Comparison of ENCODE assay signal across 14 cellular contexts in genomic region chr13:81048026-81048461, GRCh38.
A peak's percentile ranks its signal among the peaks of the same experiment; 100 is the strongest.
DNase-seq lines count a peak whose midpoint lies in the region; ATAC-seq and TF ChIP-seq lines count a peak whose summit lies in the region.
"Had no signal": no experiment of that assay in that cellular context is flagged by ENCODE, and none has a peak within 500 bp of the region (broad histone marks: within the 10 kb centered on the region; RNA-seq: fewer than 3 reads in every experiment).

No MANE protein-coding gene starts in this region.

- H3K4me3 ChIP-seq in upper lobe of right lung, result no peak overlapping the region
- H3K4me3 ChIP-seq: prostate gland had no signal

- H3K4me1 Mint-ChIP-seq in activated T-cell treated with anti-CD3 and anti-CD28 coated beads, Interleukin-2, amount 50 U/mL, for 72 hours (ENCODE audit: low read depth), result no peaks in the 10 kb centered on the region
- no peaks in the 10 kb centered on the region for H3K4me1 Mint-ChIP-seq in endothelial cell (ENCODE audit: unreplicated experiment)

- no peaks in the 10 kb centered on the region for H3K27me3 Mint-ChIP-seq in activated T-cell treated with anti-CD3 and anti-CD28 coated beads, Interleukin-2, amount 50 U/mL, for 72 hours (ENCODE audit: low read depth)
- H3K27me3 Mint-ChIP-seq in endothelial cell (ENCODE audit: unreplicated experiment), result no peaks in the 10 kb centered on the region

- H3K36me3 ChIP-seq in upper lobe of right lung, result no peaks in the 10 kb centered on the region
- H3K36me3 ChIP-seq: prostate gland had no signal

- H3K9me3 ChIP-seq in upper lobe of right lung, result no peaks in the 10 kb centered on the region
- H3K9me3 ChIP-seq: prostate gland had no signal

- no peak for TF ChIP-seq CTCF in upper lobe of right lung (IDR thresholded peaks at IDR 0.05)
- TF ChIP-seq CTCF in endothelial cell (IDR thresholded peaks at IDR 0.05; ENCODE audit: unreplicated experiment), result no peak

- no peak overlapping the region for H3K4me3 Mint-ChIP-seq in activated T-cell treated with anti-CD3 and anti-CD28 coated beads, Interleukin-2, amount 50 U/mL, for 72 hours
- no peak overlapping the region for H3K4me3 Mint-ChIP-seq in endothelial cell (ENCODE audit: unreplicated experiment)
- H3K4me3 Mint-ChIP-seq: activated naive CD4-positive, alpha-beta T cell treated with anti-CD3 and anti-CD28 coated beads for 36 hours had no signal

- no peak overlapping the region for H3K27ac Mint-ChIP-seq in activated T-cell treated with anti-CD3 and anti-CD28 coated beads, Interleukin-2, amount 50 U/mL, for 72 hours
- H3K27ac Mint-ChIP-seq in endothelial cell (ENCODE audit: unreplicated experiment), result no peak overlapping the region
- H3K27ac Mint-ChIP-seq: activated naive CD4-positive, alpha-beta T cell treated with anti-CD3 and anti-CD28 coated beads for 36 hours had no signal

- H3K4me1 ChIP-seq in upper lobe of right lung, result no peaks in the 10 kb centered on the region
- H3K4me1 ChIP-seq: prostate gland had no signal

- H3K9me3 Mint-ChIP-seq in activated T-cell treated with anti-CD3 and anti-CD28 coated beads, Interleukin-2, amount 50 U/mL, for 72 hours, result no peaks in the 10 kb centered on the region
- no peaks in the 10 kb centered on the region for H3K9me3 Mint-ChIP-seq in endothelial cell (ENCODE audit: unreplicated experiment)
- H3K9me3 Mint-ChIP-seq: activated naive CD4-positive, alpha-beta T cell treated with anti-CD3 and anti-CD28 coated beads for 36 hours had no signal

- H3K36me3 Mint-ChIP-seq in activated T-cell treated with anti-CD3 and anti-CD28 coated beads, Interleukin-2, amount 50 U/mL, for 72 hours (ENCODE audit: insufficient read depth in 2 of 2), result no peaks in the 10 kb centered on the region
- H3K36me3 Mint-ChIP-seq in endothelial cell (ENCODE audit: low read depth, unreplicated experiment), result no peaks in the 10 kb centered on the region

- no peak overlapping the region for H3K27ac ChIP-seq in upper lobe of right lung
- H3K27ac ChIP-seq: prostate gland, RWPE1 had no signal

- ATAC-seq in GM18870 (IDR thresholded peaks at IDR 0.05; ENCODE audit: unreplicated experiment), result peak; percentile 47
- no peak for ATAC-seq in activated T-cell treated with anti-CD3 and anti-CD28 coated beads, Interleukin-2, amount 50 U/mL, for 72 hours (replicated peaks in 1 of 2)
- no peak for ATAC-seq in upper lobe of right lung

- H3K27me3 ChIP-seq in upper lobe of right lung, result no peaks in the 10 kb centered on the region

- DNase-seq in C1 segment of cervical spinal cord (lab: John Stamatoyannopoulos, UW) (peak in 12 of 14 donors; percentile 6 to 72 (median 28)), NOMO-1 treated with DMSO at 0.1 percent for 48 hours (lab: John Stamatoyannopoulos, UW; ENCODE audit: unreplicated experiment) (peak; percentile 30), globus pallidus (ENCODE audit: low spot score) (peak; percentile 81), upper lobe of right lung (no peak), endothelial cell (ENCODE audit: low spot score) (no peak)
- DNase-seq in NK-92 treated with Interleukin-12 subunit alpha and Interleukin-12 subunit beta, amount 100 ng/mL, for 24 hours (lab: John Stamatoyannopoulos, UW), result no peak
- no peak for DNase-seq in activated T-cell treated with anti-CD3 and anti-CD28 coated beads, Interleukin-2, amount 50 U/mL, for 72 hours
- DNase-seq: activated naive CD4-positive, alpha-beta T cell treated with anti-CD3 and anti-CD28 coated beads for 36 hours; glutamatergic neuron; kidney; NCI-H1417 had no signal

- intact Hi-C loops in upper lobe of right lung (cut with DNase I), result no loop called here

Comparison
In these comparisons a context has a peak if more than half of its experiments do, and no peak if none do; other contexts are left out.
1. DNase-seq: peak in C1 segment of cervical spinal cord (12 of 14), NOMO-1 treated with DMSO at 0.1 percent for 48 hours (single experiment) and globus pallidus (single experiment); none in NK-92 treated with Interleukin-12 subunit alpha and Interleukin-12 subunit beta, amount 100 ng/mL, for 24 hours (single experiment), activated T-cell treated with anti-CD3 and anti-CD28 coated beads, Interleukin-2, amount 50 U/mL, for 72 hours (0 of 2), upper lobe of right lung (single experiment) and endothelial cell (single experiment).